In the genomic region with DNA sequence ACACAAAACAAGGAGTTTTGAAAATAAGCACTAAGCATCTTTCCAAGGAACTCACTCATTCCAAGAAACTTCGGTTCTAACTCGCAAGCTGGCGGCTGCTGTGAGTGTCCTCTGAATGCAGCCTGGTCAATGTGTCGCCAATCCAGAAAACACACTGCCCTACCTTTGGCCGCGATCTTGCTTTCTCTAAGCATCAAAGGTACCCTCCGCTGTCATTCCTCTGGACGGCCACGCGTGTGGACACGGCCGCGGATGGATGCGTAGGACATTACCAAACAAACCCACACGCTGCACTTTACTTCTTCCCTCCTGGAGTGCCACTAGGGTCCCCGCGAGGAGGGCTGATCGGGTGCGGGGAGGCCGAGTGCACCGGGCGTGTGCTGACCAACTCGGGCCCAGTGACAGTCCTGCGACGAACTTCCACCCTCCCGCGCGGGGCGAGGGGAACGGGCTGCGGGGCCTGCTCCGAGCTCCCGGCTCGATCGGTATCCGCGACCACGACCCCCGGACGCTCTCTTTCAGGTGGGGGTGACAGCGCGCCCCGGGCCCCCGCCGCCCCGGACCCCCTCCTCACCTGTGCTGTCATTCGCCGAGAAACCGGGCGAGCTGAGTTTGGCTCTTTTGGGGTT, we compare ENCODE assay signal across 8 cellular contexts. TPM values are rescaled to one million over a fixed set of nuclear protein-coding genes. Genes with fewer than 3 reads are reported as not detected.
DNase-seq lines count a peak whose midpoint lies in the region; ATAC-seq, FAIRE-seq and TF ChIP-seq lines count a peak whose summit lies in the region.

No MANE protein-coding gene starts in this region.

- WGBS in liver: under 1% methylated on average over 50 of the region's 50 CpGs
- 0 to 2% (median 1%) methylated on average over 36 to 50 of the region's 50 CpGs for WGBS in stomach, 5 donors

- H3K9ac ChIP-seq in liver (ENCODE audit: low read depth in 1 of 2, low read length in 2 of 2): peak overlapping the region; percentile 72 to 81

- no peaks in the 10 kb centered on the region for H3K9me2 ChIP-seq in PC-9 (ENCODE audit: insufficient read depth)

- H3K9me3 ChIP-seq in PC-9 (ENCODE audit: insufficient read depth, low read depth): no peaks in the 10 kb centered on the region
- H3K9me3 ChIP-seq in liver (ENCODE audit: control insufficient read depth in 4 of 4, low read length in 3 of 4): no peaks in the 10 kb centered on the region
- no peaks in the 10 kb centered on the region for H3K9me3 ChIP-seq in stomach

- H3K79me2 ChIP-seq in PC-9 (ENCODE audit: low read depth): peaks cover 54% of the 10 kb centered on the region

- no peak overlapping the region for H2AFZ ChIP-seq in PC-9

- FAIRE-seq in bronchial epithelial cell (lab: Jason Lieb, UNC): no peak

- TF ChIP-seq CTCF in AG09309 (IDR thresholded peaks at IDR 0.05; ENCODE audit: control insufficient read depth, insufficient read depth, low read depth, low read length, missing control alignments): no peak
- no peak for TF ChIP-seq CTCF in PC-9 (conservative IDR thresholded peaks at IDR 0.05)
- TF ChIP-seq CTCF in bronchial epithelial cell (IDR thresholded peaks at IDR 0.05; ENCODE audit: insufficient read depth, low read length, severe bottlenecking): no peak
- no peak for TF ChIP-seq CTCF in liver (IDR thresholded peaks at IDR 0.05; ENCODE audit: low read depth, low read length, missing input control)
- TF ChIP-seq CTCF in stomach (IDR thresholded peaks at IDR 0.05): no peak

- H3K4me2 ChIP-seq in PC-9: peak overlapping the region; percentile 93

- no peak for TF ChIP-seq EP300 in stomach (IDR thresholded peaks at IDR 0.05)

- H3K4me3 ChIP-seq in AG09309 (ENCODE audit: control insufficient read depth, low read depth, low read length) (peak overlapping the region; percentile 97), PC-9 (peak overlapping the region; percentile 79), bronchial epithelial cell (ENCODE audit: low read depth, low read length) (peak overlapping the region; percentile 63), liver (ENCODE audit: low read depth in 1 of 3, low read length in 3 of 3) (peak overlapping the region; percentile 82 to 97 (median 92)), stomach (peak overlapping the region; percentile 90 to 98 (median 95))

- H3K27me3 ChIP-seq in PC-9 (ENCODE audit: insufficient read depth, low read depth) (no peaks in the 10 kb centered on the region), bronchial epithelial cell (ENCODE audit: control insufficient read depth, insufficient read depth, low read length) (no peaks in the 10 kb centered on the region), liver (ENCODE audit: control insufficient read depth in 4 of 4, insufficient read depth in 4 of 4, low read length in 3 of 4) (no peaks in the 10 kb centered on the region), stomach (no peaks in the 10 kb centered on the region)

- H3K4me1 ChIP-seq in PC-9 (replicated peaks; ENCODE audit: insufficient read depth): peaks cover 17% of the 10 kb centered on the region
- H3K4me1 ChIP-seq in liver (ENCODE audit: control insufficient read depth in 4 of 4, insufficient read depth in 4 of 4, low read length in 3 of 4): peaks cover 13 to 52% (median 36%) of the 10 kb centered on the region in 4 donors
- peaks cover 47 to 57% (median 55%) of the 10 kb centered on the region in 4 donors for H3K4me1 ChIP-seq in stomach

- POLR2A ChIA-PET in PC-9 (lab: Charles Lee; ENCODE audit: unreplicated experiment): no interaction called here

- H3K36me3 ChIP-seq in PC-9 (ENCODE audit: low read depth) (0 out of 2 replicates have a peak, but pooled peaks cover 4% of the 10 kb centered on the region), bronchial epithelial cell (ENCODE audit: control insufficient read depth, insufficient read depth, low read length) (no peaks in the 10 kb centered on the region), liver (ENCODE audit: control insufficient read depth in 4 of 4, insufficient read depth in 3 of 4, low read depth in 1 of 4, low read length in 3 of 4) (no peaks in the 10 kb centered on the region), stomach (no peaks in the 10 kb centered on the region)

- H3K27ac ChIP-seq in PC-9 (no peak overlapping the region), liver (ENCODE audit: low read depth in 1 of 2, low read length in 2 of 2) (peak overlapping the region; percentile 51 to 74), stomach (peak overlapping the region; percentile 71 to 95 (median 87))

- BruUV-seq in PC-9 (replicated peaks; lab: Mats Ljungman, UMichigan): no TSS peak

- peak; percentile 35 to 58 for TF ChIP-seq RAD21 in liver (IDR thresholded peaks at IDR 0.05)

- CTCF ChIA-PET in PC-9 (lab: Charles Lee): no interaction called here

- peak; percentile 16 for ATAC-seq in GM21381 (IDR thresholded peaks at IDR 0.05; ENCODE audit: unreplicated experiment)
- no peak for ATAC-seq in HG02981 (IDR thresholded peaks at IDR 0.05; ENCODE audit: unreplicated experiment)

- intact Hi-C loops in PC-9 (cut with micrococcal nuclease; ENCODE audit: unreplicated experiment): loop anchor here (1.0 to 5.0 kb wide), 2 partner anchors 97 to 189 kb away; no protein-coding TSS in a partner anchor
- intact Hi-C loops in stomach (cut with DNase I; ENCODE audit: low total_unique reads): loop anchor here (10.0 kb wide), 1 partner anchor 185 kb away; no protein-coding TSS in a partner anchor

- peaks cover 9% of the 10 kb centered on the region; the same call in 1 of the 2 replicates for H3F3A ChIP-seq in PC-9 (ENCODE audit: insufficient read depth, low read depth)

- DNase-seq in AG09309 (ENCODE audit: low read depth): no peak
- DNase-seq in PC-9: no peak
- DNase-seq in bronchial epithelial cell (ENCODE audit: low read depth): no peak
- peak; percentile 27 for DNase-seq in stomach
- DNase-seq in NCI-H128 (lab: John Stamatoyannopoulos, UW; ENCODE audit: unreplicated experiment): no peak

- peaks cover 53% of the 10 kb centered on the region for H4K20me1 ChIP-seq in PC-9 (ENCODE audit: insufficient read depth)

- no peak for TF ChIP-seq POLR2A in stomach (IDR thresholded peaks at IDR 0.05)

TF ChIP-seq in liver, 16 proteins besides CTCF, POLR2A, EP300 and RAD21:
- TF ChIP-seq FOXA1 (IDR thresholded peaks at IDR 0.05) (no peak), RXRA (IDR thresholded peaks at IDR 0.05) (peak in 1 of 2 donors; percentile 10), HNF4A (conservative IDR thresholded peaks at IDR 0.05) (peak in 1 of 2 donors; percentile 12), HNF4G (IDR thresholded peaks at IDR 0.05) (no peak)

RNA-seq across cellular contexts. Expression of a gene that starts 1.1 kb away (rescaled TPM):
- total RNA-seq in PC-9 (2021): 70.5 and 74.9 TPM in 2 replicates
- total RNA-seq in bronchial epithelial cell: 7.4 and 12.8 TPM in 2 replicates
- 10 to 100 TPM; 25.6 to 25.8 TPM for total RNA-seq in liver
- polyA plus RNA-seq in liver: 10 to 100 TPM in 1 of 2 donors, 1 to 10 TPM in 1; 7.0 to 13.3 TPM
- 100 to 1,000 TPM in 2 of 5 donors, 10 to 100 TPM in 3; 75.5 to 116 (median 91.1) TPM for total RNA-seq in stomach
- polyA plus RNA-seq in stomach: 1 to 10 TPM; 6.7 to 9.3 (median 6.8) TPM
